20 cellular contexts compared by ENCODE assay signal in genomic region chr3:23746473-23746872, GRCh38. TPM values are rescaled to one million over a fixed set of nuclear protein-coding genes. Genes with fewer than 3 reads are reported as not detected.
DNase-seq lines count a peak whose midpoint lies in the region; ATAC-seq and TF ChIP-seq lines count a peak whose summit lies in the region.
"Had no signal": no experiment of that assay in that cellular context is flagged by ENCODE, and none has a peak within 500 bp of the region (broad histone marks: within the 10 kb centered on the region; RNA-seq: fewer than 3 reads in every experiment).

No MANE protein-coding gene starts in this region.

- H4K20me1 ChIP-seq in BLaER1: no peaks in the 10 kb centered on the region

- H3K9me3 Mint-ChIP-seq in T-cell: no peaks in the 10 kb centered on the region
- no peaks in the 10 kb centered on the region for H3K9me3 Mint-ChIP-seq in progenitor cell of endocrine pancreas (ENCODE audit: low read depth)

- no peak for ATAC-seq in GM19452 (IDR thresholded peaks at IDR 0.05; ENCODE audit: unreplicated experiment)
- no peak for ATAC-seq in T-cell (replicated peaks in 1 of 4)
- ATAC-seq in GM18505 (IDR thresholded peaks at IDR 0.05; ENCODE audit: unreplicated experiment): no peak
- ATAC-seq: HepG2 had no signal

- DNase-seq in dermis blood vessel endothelial cell (peak; percentile 24), T-cell (no peak), progenitor cell of endocrine pancreas (ENCODE audit: low spot score, unreplicated experiment) (no peak)
- DNase-seq: C1 segment of cervical spinal cord, NCI-H1417 treated with DMSO at 0.1 percent for 48 hours, NCI-H187 treated with DMSO at 0.1 percent for 48 hours, NCI-H226, NCI-H524, NCI-H82, RPMI8226, SHP77 treated with DMSO at 0.1 percent for 48 hours, SK-N-SH had no signal

- H3K36me3 Mint-ChIP-seq in T-cell: no peaks in the 10 kb centered on the region
- no peaks in the 10 kb centered on the region for H3K36me3 Mint-ChIP-seq in progenitor cell of endocrine pancreas (ENCODE audit: insufficient read depth)

- POLR2A ChIA-PET in HEK293 (lab: Yijun Ruan, JAX): interaction anchor here (0.5 to 0.6 kb wide), 2 partner anchors 9 to 75 kb away, joined by 3 to 5 read pairs; no protein-coding TSS in a partner anchor
- POLR2A ChIA-PET in T-cell (lab: Charles Lee): no interaction called here

- H3K4me3 Mint-ChIP-seq in T-cell (no peak overlapping the region), progenitor cell of endocrine pancreas (ENCODE audit: low read depth) (no peak overlapping the region)

- H3K9ac ChIP-seq in BLaER1: no peak overlapping the region
- no peak overlapping the region for H3K9ac ChIP-seq in iPS-20b (ENCODE audit: low read depth, low read length)
- H3K9ac ChIP-seq: KMS-11, SK-N-SH had no signal

- CTCF ChIA-PET in HEK293 (lab: Yijun Ruan, JAX) (interaction anchor here (0.6 kb wide), 1 partner anchor 1798 kb away, joined by 3 read pairs; no protein-coding TSS in a partner anchor), T-cell (lab: Charles Lee) (no interaction called here)

- H3K27ac Mint-ChIP-seq in T-cell: no peak overlapping the region
- no peak overlapping the region for H3K27ac Mint-ChIP-seq in progenitor cell of endocrine pancreas

- TF ChIP-seq CTCF in HEK293 (tag by site-specific recombination; IDR thresholded peaks at IDR 0.05): no peak
- no peak for TF ChIP-seq CTCF in progenitor cell of endocrine pancreas (IDR thresholded peaks at IDR 0.05; ENCODE audit: unreplicated experiment)

- no peaks in the 10 kb centered on the region for H3K36me3 ChIP-seq in BLaER1
- H3K36me3 ChIP-seq in HEK293 (ENCODE audit: control insufficient read depth in 2 of 2, insufficient read depth in 1 of 2, low read length in 2 of 2): no peaks in the 10 kb centered on the region
- H3K36me3 ChIP-seq in iPS-20b (ENCODE audit: insufficient read depth, low read depth, low read length): no peaks in the 10 kb centered on the region
- H3K36me3 ChIP-seq: HAP-1 had no signal

- H3K4me1 Mint-ChIP-seq in T-cell (no peaks in the 10 kb centered on the region), progenitor cell of endocrine pancreas (ENCODE audit: low read depth) (peaks cover 33% of the 10 kb centered on the region)

- H3K4me1 ChIP-seq in BLaER1 (peaks cover 31% of the 10 kb centered on the region), HEK293 (ENCODE audit: control insufficient read depth, insufficient read depth, low read length) (no peaks in the 10 kb centered on the region; the same call in 1 of the 2 replicates), iPS-20b (ENCODE audit: insufficient read depth, low read length) (peaks cover 20% of the 10 kb centered on the region)

- no peak for TF ChIP-seq POLR2A in GM18505 (IDR thresholded peaks at IDR 0.05; ENCODE audit: borderline replicate concordance, extremely low read depth, insufficient read depth, insufficient read length)

- H3K9me3 ChIP-seq in BLaER1 (no peaks in the 10 kb centered on the region), HEK293 (ENCODE audit: control insufficient read depth, insufficient read depth, low read depth, low read length) (no peaks in the 10 kb centered on the region), iPS-20b (ENCODE audit: insufficient read depth, low read depth, low read length) (no peaks in the 10 kb centered on the region)
- H3K9me3 ChIP-seq: HAP-1, SK-N-SH had no signal

- no peak overlapping the region for H3K4me3 ChIP-seq in BLaER1
- H3K4me3 ChIP-seq in HEK293 (ENCODE audit: low read depth, low read length): no peak overlapping the region
- H3K4me3 ChIP-seq in iPS-20b (ENCODE audit: low read length): peak overlapping the region; percentile 29; the same call in 1 of the 2 replicates
- H3K4me3 ChIP-seq: HAP-1 had no signal

- H3K27me3 Mint-ChIP-seq in T-cell: peaks cover 0 to 11% of the 10 kb centered on the region in 2 donors
- peaks cover 23% of the 10 kb centered on the region for H3K27me3 Mint-ChIP-seq in progenitor cell of endocrine pancreas

- no peak overlapping the region for H3K27ac ChIP-seq in BLaER1
- H3K27ac ChIP-seq in HEK293 (ENCODE audit: extremely low read depth, low read depth, low read length): no peak overlapping the region
- H3K27ac ChIP-seq in iPS-20b (ENCODE audit: low read length): no peak overlapping the region
- H3K27ac ChIP-seq: KMS-11 had no signal

- peak overlapping the region; percentile 55 for H3K4me2 ChIP-seq in BLaER1
- H3K4me2 ChIP-seq: KMS-11, SK-N-SH had no signal

- no peaks in the 10 kb centered on the region for H3K27me3 ChIP-seq in BLaER1
- peaks cover 58% of the 10 kb centered on the region for H3K27me3 ChIP-seq in iPS-20b (ENCODE audit: insufficient read depth, low read length)

TF ChIP-seq in HEK293, 187 proteins besides CTCF, POLR2A, EP300 and RAD21:
- no peak for TF ChIP-seq ZNF549 (tag by site-specific recombination; IDR thresholded peaks at IDR 0.05)
- no peak for TF ChIP-seq ZBTB48 (tag by site-specific recombination; IDR thresholded peaks at IDR 0.05)
- no peak for TF ChIP-seq ZNF777 (tag by site-specific recombination; IDR thresholded peaks at IDR 0.05; ENCODE audit: borderline replicate concordance)
- TF ChIP-seq ZNF791 (tag by site-specific recombination; IDR thresholded peaks at IDR 0.05): no peak
- no peak for TF ChIP-seq ZBTB1 (tag by site-specific recombination; IDR thresholded peaks at IDR 0.05)
- TF ChIP-seq ZNF366 (tag by site-specific recombination; conservative IDR thresholded peaks at IDR 0.05): 0 out of 2 replicates have a peak, but pooled peaks have one; percentile 20
- no peak for TF ChIP-seq ZNF211 (tag by site-specific recombination; IDR thresholded peaks at IDR 0.05; ENCODE audit: low read depth)

RNA-seq across cellular contexts. Expression of gene UBE2E1, which starts 59.3 kb away (rescaled TPM):
- total RNA-seq in dermis blood vessel endothelial cell (137 and 152 TPM in 2 replicates), T-cell (10 to 100 TPM; 39.1 to 71.8 (median 51.6) TPM), progenitor cell of endocrine pancreas (129 and 134 TPM in 2 replicates)
